17 cellular contexts compared by ENCODE assay signal in the genomic region with DNA sequence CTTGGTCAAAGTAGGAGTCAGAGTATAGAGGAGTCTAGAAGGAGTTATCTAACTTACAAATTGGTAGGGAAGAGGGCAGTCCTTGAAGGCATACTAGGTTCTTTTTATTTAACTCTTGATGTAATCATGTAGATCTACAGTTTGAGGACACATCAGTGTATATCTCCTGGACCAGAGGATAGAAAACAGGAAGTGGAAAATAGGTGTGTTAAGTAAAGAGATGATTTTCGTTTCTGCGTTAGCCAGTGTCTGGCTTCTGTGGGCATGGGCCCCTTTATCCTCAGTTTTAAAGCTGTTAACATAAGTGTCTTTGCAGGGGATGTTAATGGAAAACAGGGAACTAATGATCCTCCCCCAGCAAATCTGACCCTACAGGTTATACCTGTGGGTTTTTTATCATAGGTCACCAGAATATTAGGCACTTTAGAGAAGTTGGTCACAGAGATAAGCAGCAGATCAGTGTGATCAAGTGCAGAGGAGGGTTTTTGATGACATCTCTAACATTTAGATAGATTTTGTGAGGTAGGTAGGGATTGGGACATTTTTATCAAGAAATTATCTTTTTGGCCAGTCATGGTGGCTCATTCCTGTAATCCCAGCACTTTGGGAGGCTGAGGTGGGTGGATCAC. TPM values are rescaled to one million over a fixed set of nuclear protein-coding genes. Genes with fewer than 3 reads are reported as not detected.
DNase-seq lines count a peak whose midpoint lies in the region; ATAC-seq and TF ChIP-seq lines count a peak whose summit lies in the region.
"Had no signal": no experiment of that assay in that cellular context is flagged by ENCODE, and none has a peak within 500 bp of the region (broad histone marks: within the 10 kb centered on the region; RNA-seq: fewer than 3 reads in every experiment).

No MANE protein-coding gene starts in this region.

- H3K4me2 ChIP-seq in DOHH2 (ENCODE audit: low read length) (peak overlapping the region; percentile 17; the same call in 1 of the 2 replicates), H9 (ENCODE audit: insufficient read depth, insufficient read length, low read length) (no peak overlapping the region)
- H3K4me2 ChIP-seq: BLaER1 had no signal

- H2BK15ac ChIP-seq in H9 (ENCODE audit: low read depth, low read length): no peak overlapping the region

- no peak overlapping the region for H3K56ac ChIP-seq in H9 (ENCODE audit: insufficient read length, low read depth, low read length)

- no peaks in the 10 kb centered on the region for H3K23me2 ChIP-seq in H9 (ENCODE audit: insufficient read length, low read depth, low read length, poor library complexity, severe bottlenecking)

- no peak overlapping the region for H2BK5ac ChIP-seq in H9 (ENCODE audit: insufficient read length, low read length)

- H3K9me3 Mint-ChIP-seq in effector memory CD8-positive, alpha-beta T cell: no peaks in the 10 kb centered on the region
- peaks cover 0 to 4% of the 10 kb centered on the region in 2 experiments; a peak in 1 of 5 replicates for H3K9me3 Mint-ChIP-seq in H9

- H3K9me2 ChIP-seq in DOHH2 (replicated peaks; ENCODE audit: control insufficient read depth, low read length): no peaks in the 10 kb centered on the region

- no peak overlapping the region for H2AK5ac ChIP-seq in H9 (ENCODE audit: insufficient read length, low read length)

- H4K5ac ChIP-seq in H9 (ENCODE audit: insufficient read length, low read depth, low read length): no peak overlapping the region

- no peak for TF ChIP-seq POLR2A in uterus (IDR thresholded peaks at IDR 0.05)

- H3K79me2 ChIP-seq in DOHH2 (ENCODE audit: control insufficient read depth, low read length) (no peaks in the 10 kb centered on the region), H9 (ENCODE audit: insufficient read depth, low read length) (no peaks in the 10 kb centered on the region)

- no peak overlapping the region for H3K9ac ChIP-seq in H9 (ENCODE audit: extremely low read depth, insufficient read length, low read length)
- H3K9ac ChIP-seq: BLaER1 had no signal

- intact Hi-C loops in uterus (cut with DNase I; ENCODE audit: low total_unique reads): no loop called here

- WGBS in H9 (ENCODE audit: extremely low coverage, insufficient read length, low lambda C conversion rate): no CpG with 5 or more reads among the region's 2 CpGs

- ATAC-seq in GM19372 (IDR thresholded peaks at IDR 0.05; ENCODE audit: low read depth, unreplicated experiment) (peak; percentile 51), HG03457 (IDR thresholded peaks at IDR 0.05; ENCODE audit: unreplicated experiment) (no peak)
- ATAC-seq in effector memory CD8-positive, alpha-beta T cell (replicated peaks): no peak
- ATAC-seq: left colon had no signal

- peaks cover 9 to 31% of the 10 kb centered on the region in 2 donors for H3K4me1 Mint-ChIP-seq in effector memory CD8-positive, alpha-beta T cell (ENCODE audit: low read depth in 2 of 2)
- peaks cover 10 to 17% of the 10 kb centered on the region in 2 experiments for H3K4me1 Mint-ChIP-seq in H9

- peak overlapping the region; percentile 15 to 92 for H3K27ac Mint-ChIP-seq in effector memory CD8-positive, alpha-beta T cell
- peak overlapping the region in 1 of 3 experiments; percentile 5; a peak in 2 of 7 replicates for H3K27ac Mint-ChIP-seq in H9
- H3K27ac Mint-ChIP-seq: progenitor cell of endocrine pancreas had no signal

- H4K91ac ChIP-seq in H9 (ENCODE audit: insufficient read length, low read depth, low read length): no peak overlapping the region

- H3K4me1 ChIP-seq in DOHH2 (ENCODE audit: control insufficient read depth, low read length) (peaks cover 12% of the 10 kb centered on the region), uterus (no peaks in the 10 kb centered on the region), H9 (ENCODE audit: insufficient read depth, low read length) (peaks cover under 1% of the 10 kb centered on the region; the same call in 1 of the 2 replicates)
- H3K4me1 ChIP-seq: testis had no signal

- H3T11ph ChIP-seq in H9 (ENCODE audit: low read length): no peak overlapping the region

- no peaks in the 10 kb centered on the region for H3K36me3 Mint-ChIP-seq in effector memory CD8-positive, alpha-beta T cell (ENCODE audit: insufficient read depth)
- H3K36me3 Mint-ChIP-seq in H9 (ENCODE audit: insufficient read depth in 1 of 3, low read depth in 3 of 3): peaks cover 0 to 4% (median 0%) of the 10 kb centered on the region in 3 experiments; a peak in 1 of 7 replicates

- no peaks in the 10 kb centered on the region for H4K20me1 ChIP-seq in DOHH2 (ENCODE audit: control insufficient read depth, insufficient read depth, low read depth, low read length)
- H4K20me1 ChIP-seq in H9 (ENCODE audit: control insufficient read depth, insufficient read depth, insufficient read length): no peaks in the 10 kb centered on the region
- H4K20me1 ChIP-seq: BLaER1 had no signal

- no peak overlapping the region for H3K4me3 Mint-ChIP-seq in effector memory CD8-positive, alpha-beta T cell
- no peak overlapping the region for H3K4me3 Mint-ChIP-seq in H9

- TF ChIP-seq CTCF in DOHH2 (IDR thresholded peaks at IDR 0.05; ENCODE audit: low read depth, low read length, poor library complexity, severe bottlenecking) (no peak), uterus (IDR thresholded peaks at IDR 0.05) (no peak), H9 (conservative IDR thresholded peaks at IDR 0.05) (no peak)

- H3K4ac ChIP-seq in H9 (ENCODE audit: low read depth, low read length): no peak overlapping the region

- no peaks in the 10 kb centered on the region for H3K36me3 ChIP-seq in DOHH2 (ENCODE audit: control insufficient read depth, low read length)
- H3K36me3 ChIP-seq in uterus: no peaks in the 10 kb centered on the region
- H3K36me3 ChIP-seq: BLaER1 had no signal

- no peak overlapping the region for H2AFZ ChIP-seq in H9 (ENCODE audit: low read length)

- no peak overlapping the region for H3K18ac ChIP-seq in H9 (ENCODE audit: insufficient read length, low read depth, low read length)

- H3F3A ChIP-seq in DOHH2 (ENCODE audit: control insufficient read depth, insufficient read depth): no peaks in the 10 kb centered on the region

- H3K27me3 Mint-ChIP-seq in effector memory CD8-positive, alpha-beta T cell: no peaks in the 10 kb centered on the region
- H3K27me3 Mint-ChIP-seq in H9 (ENCODE audit: low read depth): no peaks in the 10 kb centered on the region
- H3K27me3 Mint-ChIP-seq: progenitor cell of endocrine pancreas had no signal

- H2BK12ac ChIP-seq in H9 (ENCODE audit: insufficient read length, low read depth, low read length): no peak overlapping the region

- H3K27me3 ChIP-seq in DOHH2 (ENCODE audit: control insufficient read depth, low read length) (no peaks in the 10 kb centered on the region), uterus (no peaks in the 10 kb centered on the region), H9 (ENCODE audit: insufficient read depth, low read length) (no peaks in the 10 kb centered on the region)
- H3K27me3 ChIP-seq: BLaER1, testis had no signal

- no peak overlapping the region for H3K27ac ChIP-seq in DOHH2 (ENCODE audit: low read depth, low read length)
- H3K27ac ChIP-seq in uterus: no peak overlapping the region
- no peak overlapping the region for H3K27ac ChIP-seq in H9 (ENCODE audit: insufficient read length, low read depth, low read length)
- H3K27ac ChIP-seq: BLaER1, dorsolateral prefrontal cortex, testis had no signal

- DNase-seq in NAMALWA (ENCODE audit: low spot score) (peak; percentile 18), uterus (no peak), H9 (no peak)
- no peak for DNase-seq in effector memory CD8-positive, alpha-beta T cell
- DNase-seq: activated effector memory CD4-positive, alpha-beta T cell treated with Interleukin-2 at 50 U/mL for 16 hours; dorsolateral prefrontal cortex; GOT3; Karpas-422; left colon; testis had no signal

- H2BK20ac ChIP-seq in H9 (ENCODE audit: low read depth, low read length, poor library complexity, severe bottlenecking): no peak overlapping the region

- H3K9me3 ChIP-seq in DOHH2 (ENCODE audit: control insufficient read depth, insufficient read depth, low read length): no peaks in the 10 kb centered on the region
- no peaks in the 10 kb centered on the region for H3K9me3 ChIP-seq in uterus
- H3K9me3 ChIP-seq in H9 (ENCODE audit: control insufficient read depth, low read depth, low read length): no peaks in the 10 kb centered on the region
- H3K9me3 ChIP-seq: BLaER1, testis had no signal

- H3K14ac ChIP-seq in H9 (ENCODE audit: insufficient read depth, low read length): no peak overlapping the region

- H4K8ac ChIP-seq in H9 (replicated peaks; ENCODE audit: insufficient read length, low read depth, low read length): no peak overlapping the region

- no peak overlapping the region for H3K4me3 ChIP-seq in DOHH2 (ENCODE audit: low read length)
- H3K4me3 ChIP-seq in uterus: no peak overlapping the region
- H3K4me3 ChIP-seq: BLaER1, dorsolateral prefrontal cortex, testis had no signal

- H2BK120ac ChIP-seq in H9 (ENCODE audit: low read depth, low read length, poor library complexity, severe bottlenecking): no peak overlapping the region

- no peaks in the 10 kb centered on the region for H3K79me1 ChIP-seq in H9 (ENCODE audit: insufficient read depth, low read depth, low read length, poor library complexity, severe bottlenecking)

- no peak overlapping the region for H3K23ac ChIP-seq in H9 (ENCODE audit: insufficient read length, low read depth, low read length)

RNA-seq across cellular contexts. Expression of gene PRSS1, which starts 58.6 kb away (rescaled TPM):
- total RNA-seq in uterus (1 to 10 TPM in 1 of 4 donors, not detected in 3; 1.0 TPM), H9 (2021) (not detected in 2 replicates)
- total RNA-seq: dorsolateral prefrontal cortex, NCI-H460, RPMI7951, testis had no signal
